Comparison of ENCODE assay signal across 1 cellular context in genomic region chr16:65415460-65415859, GRCh38.
A peak's percentile ranks its signal among the peaks of the same experiment; 100 is the strongest.
TF ChIP-seq lines count a peak whose summit lies in the region.

No MANE protein-coding gene starts in this region.

TF ChIP-seq in SK-N-SH, 30 proteins besides CTCF, POLR2A, EP300 and RAD21 (continued from another document):
- no peak for TF ChIP-seq NRF1 (IDR thresholded peaks at IDR 0.05; ENCODE audit: low read depth, low read length)
- TF ChIP-seq POLR2AphosphoS5 (IDR thresholded peaks at IDR 0.05; ENCODE audit: low read depth, low read length) = no peak
- TF ChIP-seq ZBTB33 (IDR thresholded peaks at IDR 0.05; ENCODE audit: borderline replicate concordance, low read depth) = no peak
- 0 out of 2 replicates have a peak, but pooled peaks have one; percentile 64 for TF ChIP-seq TEAD4 (IDR thresholded peaks at IDR 0.05; ENCODE audit: borderline replicate concordance, insufficient read depth)
- no peak for TF ChIP-seq SIN3A (IDR thresholded peaks at IDR 0.05; ENCODE audit: borderline replicate concordance, low read depth, low read length)
- peak; percentile 84 for TF ChIP-seq TCF12 (IDR thresholded peaks at IDR 0.05)
- peak; percentile 84 for TF ChIP-seq JUND (IDR thresholded peaks at IDR 0.05)
- TF ChIP-seq USF2 (IDR thresholded peaks at IDR 0.05; ENCODE audit: borderline replicate concordance, low read depth, low read length) = no peak
- TF ChIP-seq FOSL2 (IDR thresholded peaks at IDR 0.05; ENCODE audit: borderline replicate concordance, low read depth) = peak; percentile 76; the same call in 1 of the 2 replicates
- TF ChIP-seq CHD2 (IDR thresholded peaks at IDR 0.05; ENCODE audit: low read length, partially characterized antibody) = no peak
- no peak for TF ChIP-seq ELF1 (IDR thresholded peaks at IDR 0.05)
- no peak for TF ChIP-seq RFX5 (IDR thresholded peaks at IDR 0.05; ENCODE audit: low read length)
- TF ChIP-seq GATA2 (CRISPR knock-in tag; IDR thresholded peaks at IDR 0.05) = no peak
- no peak for TF ChIP-seq IRF3 (IDR thresholded peaks at IDR 0.05; ENCODE audit: low read depth, low read length)
- TF ChIP-seq MAX (IDR thresholded peaks at IDR 0.05; ENCODE audit: low read depth) = no peak
- TF ChIP-seq FOXJ3 (CRISPR knock-in tag; IDR thresholded peaks at IDR 0.05) = no peak
- peak; percentile 82; the same call in 1 of the 2 replicates for TF ChIP-seq RXRA (IDR thresholded peaks at IDR 0.05; ENCODE audit: borderline replicate concordance, low read depth)
- TF ChIP-seq GABPA (IDR thresholded peaks at IDR 0.05; ENCODE audit: low read depth) = no peak
- no peak for TF ChIP-seq EZH2phosphoT487 (IDR thresholded peaks at IDR 0.05; ENCODE audit: borderline replicate concordance, low read depth)
- no peak for TF ChIP-seq TAF1 (IDR thresholded peaks at IDR 0.05; ENCODE audit: borderline replicate concordance, low read depth, low read length)
- no peak for TF ChIP-seq USF1 (IDR thresholded peaks at IDR 0.05; ENCODE audit: borderline replicate concordance, low read depth)
- TF ChIP-seq RCOR1 (IDR thresholded peaks at IDR 0.05; ENCODE audit: low read length) = no peak
- no peak for TF ChIP-seq MXI1 (IDR thresholded peaks at IDR 0.05; ENCODE audit: low read depth, low read length)
- TF ChIP-seq MEF2A (IDR thresholded peaks at IDR 0.05; ENCODE audit: borderline replicate concordance, low read depth) = peak; percentile 27; the same call in 1 of the 2 replicates
TF ChIP-seq in SK-N-SH: peak in this region for 9.
